14 cellular contexts compared by ENCODE assay signal in genomic region chr15:83846847-83847246, GRCh38.
A peak's percentile ranks its signal among the peaks of the same experiment; 100 is the strongest.
DNase-seq lines count a peak whose midpoint lies in the region; TF ChIP-seq lines count a peak whose summit lies in the region.
"Had no signal": no experiment of that assay in that cellular context is flagged by ENCODE, and none has a peak within 500 bp of the region (broad histone marks: within the 10 kb centered on the region; RNA-seq: fewer than 3 reads in every experiment).

No MANE protein-coding gene starts in this region.

- H3K4me3 ChIP-seq in fibroblast of pulmonary artery (replicated peaks; ENCODE audit: low read depth, low read length) (no peak overlapping the region), osteoblast (ENCODE audit: insufficient read depth, low read length) (no peak overlapping the region), testis (no peak overlapping the region)
- H3K4me3 ChIP-seq: esophagus squamous epithelium had no signal

- H3K79me2 ChIP-seq in osteoblast (ENCODE audit: insufficient read depth, low read length): no peaks in the 10 kb centered on the region

- intact Hi-C loops in testis (cut with DNase I; ENCODE audit: low total_unique reads): no loop called here

- peaks cover 37% of the 10 kb centered on the region for H3K4me1 ChIP-seq in osteoblast (ENCODE audit: insufficient read depth, low read length)
- H3K4me1 ChIP-seq in testis: no peaks in the 10 kb centered on the region

- no peak for TF ChIP-seq CTCF in fibroblast of pulmonary artery (IDR thresholded peaks at IDR 0.05; ENCODE audit: low read length, missing control alignments)
- TF ChIP-seq CTCF in osteoblast (IDR thresholded peaks at IDR 0.05; ENCODE audit: extremely low read depth, low read depth, low read length): no peak
- TF ChIP-seq CTCF in testis (IDR thresholded peaks at IDR 0.05): no peak

- 71 to 83% methylated on average over 3 of the region's 3 CpGs for WGBS in testis, 2 donors

- TF ChIP-seq POLR2A in testis (IDR thresholded peaks at IDR 0.05): no peak

- H4K20me1 ChIP-seq in osteoblast (ENCODE audit: insufficient read depth, low read length): no peaks in the 10 kb centered on the region

- H3K27me3 ChIP-seq in osteoblast (ENCODE audit: insufficient read depth, low read length) (no peaks in the 10 kb centered on the region), testis (no peaks in the 10 kb centered on the region)
- H3K27me3 ChIP-seq: esophagus squamous epithelium had no signal

- no peaks in the 10 kb centered on the region for H3K36me3 ChIP-seq in osteoblast (ENCODE audit: insufficient read depth, low read length)
- no peaks in the 10 kb centered on the region for H3K36me3 ChIP-seq in testis (ENCODE audit: low read depth, missing control alignments)
- H3K36me3 ChIP-seq: esophagus squamous epithelium had no signal

- H3K4me2 ChIP-seq in osteoblast (ENCODE audit: insufficient read depth, low read length): no peak overlapping the region

- H2AFZ ChIP-seq in osteoblast (ENCODE audit: low read length): no peak overlapping the region

- H3K9me3 ChIP-seq in osteoblast (ENCODE audit: low read depth, low read length): no peaks in the 10 kb centered on the region
- H3K9me3 ChIP-seq in testis: no peaks in the 10 kb centered on the region
- H3K9me3 ChIP-seq: esophagus squamous epithelium had no signal

- H3K27ac ChIP-seq in osteoblast (ENCODE audit: low read depth, low read length) (no peak overlapping the region), testis (no peak overlapping the region)

- DNase-seq in DMS 273 treated with DMSO at 0.1 percent for 48 hours (lab: John Stamatoyannopoulos, UW): peak; percentile 37
- peak; percentile 27 for DNase-seq in NCI-H82 treated with DMSO at 0.1 percent for 48 hours (lab: John Stamatoyannopoulos, UW; ENCODE audit: unreplicated experiment)
- peak; percentile 93 for DNase-seq in fibroblast of pulmonary artery (ENCODE audit: low read depth)
- peak; percentile 29 for DNase-seq in osteoblast (ENCODE audit: insufficient read length, low spot score, missing footprints)
- DNase-seq in AML-193 (lab: John Stamatoyannopoulos, UW): no peak
- DNase-seq in stimulated activated CD8-positive, alpha-beta memory T cell treated with anti-CD3 and anti-CD28 coated beads, Interleukin-4, amount 100 ng/mL, for 48 hours: no peak
- no peak for DNase-seq in occipital lobe (lab: John Stamatoyannopoulos, UW)
- DNase-seq in testis: no peak
- DNase-seq: activated CD4-positive, alpha-beta T cell treated with anti-CD3 and anti-CD28 coated beads for 1 hour; dermis blood vessel endothelial cell; esophagus squamous epithelium; NCI-H1092 treated with DMSO at 0.1 percent for 48 hours; NCI-H510A; posterior cingulate gyrus had no signal

Comparison
In these comparisons a context has a peak if more than half of its experiments do, and no peak if none do; other contexts are left out.
1. DNase-seq: peak in DMS 273 treated with DMSO at 0.1 percent for 48 hours (single experiment), NCI-H82 treated with DMSO at 0.1 percent for 48 hours (single experiment), fibroblast of pulmonary artery (single experiment) and osteoblast (single experiment); none in AML-193 (0 of 2), stimulated activated CD8-positive, alpha-beta memory T cell treated with anti-CD3 and anti-CD28 coated beads, Interleukin-4, amount 100 ng/mL, for 48 hours (single experiment), occipital lobe (single experiment) and testis (single experiment).